14 cellular contexts compared by ENCODE assay signal in genomic region chr3:124174463-124174862, GRCh38.
DNase-seq lines count a peak whose midpoint lies in the region; ATAC-seq and TF ChIP-seq lines count a peak whose summit lies in the region.
"Had no signal": no experiment of that assay in that cellular context is flagged by ENCODE, and none has a peak within 500 bp of the region (broad histone marks: within the 10 kb centered on the region; RNA-seq: fewer than 3 reads in every experiment).

No MANE protein-coding gene starts in this region.

- H3K4me3 Mint-ChIP-seq in nephron progenitor cell: no peak overlapping the region
- H3K4me3 Mint-ChIP-seq: activated T-helper 1 cell treated with anti-CD3 and anti-CD28 coated beads, Interleukin-12 subunit alpha, Interleukin-12 subunit beta, Interleukin-2, Interleukin-4 antibody, amounts not matched to agents 30 ng/mL and 10 ng/mL and 1 ng/mL, durations not matched to agents 14 hours and 24 hours and 36 hours; CD4-positive, alpha-beta memory T cell; IgD-negative memory B cell; neural crest cell had no signal

- peak overlapping the region in 1 of 5 donors; percentile 29 for H3K27ac ChIP-seq in stomach

- H3K36me3 Mint-ChIP-seq in nephron progenitor cell (ENCODE audit: low read depth): peaks cover 5% of the 10 kb centered on the region
- H3K36me3 Mint-ChIP-seq: CD4-positive, alpha-beta memory T cell; IgD-negative memory B cell had no signal

- no peak for TF ChIP-seq EP300 in stomach (IDR thresholded peaks at IDR 0.05)

- 50 to 56% methylated on average over 2 of the region's 2 CpGs for WGBS in lower leg skin, 2 donors
- 27 to 47% (median 34%) methylated on average over 2 of the region's 2 CpGs for WGBS in stomach, 5 donors

- no peaks in the 10 kb centered on the region for H3K9me3 Mint-ChIP-seq in nephron progenitor cell
- H3K9me3 Mint-ChIP-seq: activated T-helper 1 cell treated with anti-CD3 and anti-CD28 coated beads, Interleukin-12 subunit alpha, Interleukin-12 subunit beta, Interleukin-2, Interleukin-4 antibody, amounts not matched to agents 30 ng/mL and 10 ng/mL and 1 ng/mL, durations not matched to agents 14 hours and 24 hours and 36 hours; IgD-negative memory B cell had no signal

- TF ChIP-seq CTCF in nephron progenitor cell (IDR thresholded peaks at IDR 0.05) (no peak), lower leg skin (IDR thresholded peaks at IDR 0.05) (no peak), stomach (IDR thresholded peaks at IDR 0.05) (no peak)

- peaks cover 6% of the 10 kb centered on the region for H3K27me3 Mint-ChIP-seq in nephron progenitor cell (ENCODE audit: low read depth, poor library complexity)

- H3K4me1 ChIP-seq in stomach: peaks cover 0 to 42% (median 9%) of the 10 kb centered on the region in 4 donors
- H3K4me1 ChIP-seq: Peyer's patch had no signal

- H3K4me1 Mint-ChIP-seq in nephron progenitor cell: peaks cover 40% of the 10 kb centered on the region
- H3K4me1 Mint-ChIP-seq: CD4-positive, alpha-beta memory T cell; IgD-negative memory B cell had no signal

- DNase-seq in EH (ENCODE audit: low read depth): peak; percentile 4
- DNase-seq in NCI-H2029 (lab: John Stamatoyannopoulos, UW): peak; percentile 97
- no peak for DNase-seq in nephron progenitor cell
- DNase-seq in lower leg skin (ENCODE audit: low spot score in 2 of 2): no peak
- DNase-seq in MV-4-11 (lab: John Stamatoyannopoulos, UW): no peak
- DNase-seq in stomach: no peak
- DNase-seq: CD4-positive, alpha-beta memory T cell; Peyer's patch; stimulated activated naive CD8-positive, alpha-beta T cell treated with anti-CD3 and anti-CD28 coated beads, Interleukin-15, Interleukin-2, amounts not matched to agents 100 U/mL and 50 U/mL, for 24 hours had no signal

- TF ChIP-seq POLR2A in lower leg skin (IDR thresholded peaks at IDR 0.05): no peak
- no peak for TF ChIP-seq POLR2A in stomach (IDR thresholded peaks at IDR 0.05)

- intact Hi-C loops in lower leg skin (cut with DNase I; ENCODE audit: low total_unique reads) (no loop called here), stomach (cut with DNase I; ENCODE audit: low total_unique reads) (no loop called here)

- H3K4me3 ChIP-seq in lower leg skin (ENCODE audit: low read depth, poor library complexity, severe bottlenecking): no peak overlapping the region
- no peak overlapping the region for H3K4me3 ChIP-seq in stomach
- H3K4me3 ChIP-seq: Peyer's patch had no signal

- no peaks in the 10 kb centered on the region for H3K9me3 ChIP-seq in stomach
- H3K9me3 ChIP-seq: Peyer's patch had no signal

- no peaks in the 10 kb centered on the region for H3K36me3 ChIP-seq in stomach
- H3K36me3 ChIP-seq: Peyer's patch had no signal

- ATAC-seq in HG03025 (IDR thresholded peaks at IDR 0.05; ENCODE audit: low FRiP score, unreplicated experiment): no peak
- ATAC-seq: stimulated activated naive CD8-positive, alpha-beta T cell treated with anti-CD3 and anti-CD28 coated beads, Interleukin-15, Interleukin-2, amounts not matched to agents 100 U/mL and 50 U/mL, for 24 hours had no signal

- H3K27ac Mint-ChIP-seq in nephron progenitor cell: peak overlapping the region; percentile 80
- H3K27ac Mint-ChIP-seq: activated T-helper 1 cell treated with anti-CD3 and anti-CD28 coated beads, Interleukin-12 subunit alpha, Interleukin-12 subunit beta, Interleukin-2, Interleukin-4 antibody, amounts not matched to agents 30 ng/mL and 10 ng/mL and 1 ng/mL, durations not matched to agents 14 hours and 24 hours and 36 hours; CD4-positive, alpha-beta memory T cell; IgD-negative memory B cell had no signal

- no peaks in the 10 kb centered on the region for H3K27me3 ChIP-seq in stomach
- H3K27me3 ChIP-seq: Peyer's patch had no signal

TF ChIP-seq in PFSK-1, 5 proteins besides CTCF, POLR2A, EP300 and RAD21:
- TF ChIP-seq FOXP2 (optimal IDR thresholded peaks at IDR 0.05; ENCODE audit: borderline replicate concordance, extremely low read depth, extremely low read length, insufficient read depth) (no peak), SIN3A (IDR thresholded peaks at IDR 0.05; ENCODE audit: borderline replicate concordance, insufficient read depth, low read length) (0 out of 2 replicates have a peak, but pooled peaks have one; percentile 38), TAF1 (IDR thresholded peaks at IDR 0.05; ENCODE audit: borderline replicate concordance, insufficient read depth, low read length) (no peak)
- TF ChIP-seq, protein P1, sequence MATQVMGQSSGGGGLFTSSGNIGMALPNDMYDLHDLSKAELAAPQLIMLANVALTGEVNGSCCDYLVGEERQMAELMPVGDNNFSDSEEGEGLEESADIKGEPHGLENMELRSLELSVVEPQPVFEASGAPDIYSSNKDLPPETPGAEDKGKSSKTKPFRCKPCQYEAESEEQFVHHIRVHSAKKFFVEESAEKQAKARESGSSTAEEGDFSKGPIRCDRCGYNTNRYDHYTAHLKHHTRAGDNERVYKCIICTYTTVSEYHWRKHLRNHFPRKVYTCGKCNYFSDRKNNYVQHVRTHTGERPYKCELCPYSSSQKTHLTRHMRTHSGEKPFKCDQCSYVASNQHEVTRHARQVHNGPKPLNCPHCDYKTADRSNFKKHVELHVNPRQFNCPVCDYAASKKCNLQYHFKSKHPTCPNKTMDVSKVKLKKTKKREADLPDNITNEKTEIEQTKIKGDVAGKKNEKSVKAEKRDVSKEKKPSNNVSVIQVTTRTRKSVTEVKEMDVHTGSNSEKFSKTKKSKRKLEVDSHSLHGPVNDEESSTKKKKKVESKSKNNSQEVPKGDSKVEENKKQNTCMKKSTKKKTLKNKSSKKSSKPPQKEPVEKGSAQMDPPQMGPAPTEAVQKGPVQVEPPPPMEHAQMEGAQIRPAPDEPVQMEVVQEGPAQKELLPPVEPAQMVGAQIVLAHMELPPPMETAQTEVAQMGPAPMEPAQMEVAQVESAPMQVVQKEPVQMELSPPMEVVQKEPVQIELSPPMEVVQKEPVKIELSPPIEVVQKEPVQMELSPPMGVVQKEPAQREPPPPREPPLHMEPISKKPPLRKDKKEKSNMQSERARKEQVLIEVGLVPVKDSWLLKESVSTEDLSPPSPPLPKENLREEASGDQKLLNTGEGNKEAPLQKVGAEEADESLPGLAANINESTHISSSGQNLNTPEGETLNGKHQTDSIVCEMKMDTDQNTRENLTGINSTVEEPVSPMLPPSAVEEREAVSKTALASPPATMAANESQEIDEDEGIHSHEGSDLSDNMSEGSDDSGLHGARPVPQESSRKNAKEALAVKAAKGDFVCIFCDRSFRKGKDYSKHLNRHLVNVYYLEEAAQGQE (IDR thresholded peaks at IDR 0.05; ENCODE audit: insufficient read depth in 1 of 2, low read depth in 2 of 2, low read length in 2 of 2): peak in 1 of 2 experiments; percentile 33; a peak in 1 of 4 replicates

Comparison
In these comparisons a context has a peak if more than half of its experiments do, and no peak if none do; other contexts are left out.
1. DNase-seq: peak in EH (single experiment) and NCI-H2029 (single experiment); none in nephron progenitor cell (single experiment), lower leg skin (0 of 2), MV-4-11 (single experiment) and stomach (single experiment).